Comparison of ENCODE assay signal across 8 cellular contexts in genomic region chr9:131590907-131591844, GRCh38. TPM values are rescaled to one million over a fixed set of nuclear protein-coding genes. Genes with fewer than 3 reads are reported as not detected.
DNase-seq lines count a peak whose midpoint lies in the region; ATAC-seq and TF ChIP-seq lines count a peak whose summit lies in the region.

No MANE protein-coding gene starts in this region.

- H3K4me1 Mint-ChIP-seq in naive thymus-derived CD4-positive, alpha-beta T cell = peaks cover 18 to 36% (median 33%) of the 10 kb centered on the region in 7 donors

- peak; percentile 80 for TF ChIP-seq CTCF in OCI-LY3 (IDR thresholded peaks at IDR 0.05; ENCODE audit: low read depth, low read length)

- CTCF ChIA-PET in naive thymus-derived CD4-positive, alpha-beta T cell (lab: Charles Lee) = interaction anchor here (0.7 to 3.6 kb wide), 17 partner anchors 12 to 164 kb away, joined by 3 to 40 read pairs (median 5); partner anchors contain the start of gene RAPGEF1

- no peaks in the 10 kb centered on the region for H3K4me1 ChIP-seq in OCI-LY3 (ENCODE audit: low read length)
- peaks cover 12 to 19% of the 10 kb centered on the region in 2 donors for H3K4me1 ChIP-seq in naive thymus-derived CD4-positive, alpha-beta T cell (ENCODE audit: control insufficient read depth in 2 of 2, insufficient read depth in 2 of 2, low read length in 2 of 2)

- H3K4me3 Mint-ChIP-seq in naive thymus-derived CD4-positive, alpha-beta T cell = peak overlapping the region in 2 of 10 donors; percentile 13 to 31

- peaks cover 5% of the 10 kb centered on the region; the same call in 1 of the 2 replicates for H4K20me1 ChIP-seq in OCI-LY3 (ENCODE audit: insufficient read depth, low read length)

- H3K27me3 Mint-ChIP-seq in naive thymus-derived CD4-positive, alpha-beta T cell = no peaks in the 10 kb centered on the region

- H3K9me3 ChIP-seq in OCI-LY3 (ENCODE audit: insufficient read depth, low read length) = no peaks in the 10 kb centered on the region
- no peaks in the 10 kb centered on the region for H3K9me3 ChIP-seq in naive thymus-derived CD4-positive, alpha-beta T cell (ENCODE audit: control insufficient read depth in 2 of 3, low read length in 3 of 3)

- H3K27ac ChIP-seq in OCI-LY3 (ENCODE audit: low read length) (peak overlapping the region; percentile 28; the same call in 1 of the 2 replicates), epithelial cell of prostate (no peak overlapping the region)
- H3K27ac ChIP-seq in naive thymus-derived CD4-positive, alpha-beta T cell (ENCODE audit: low read depth, low read length) = no peak overlapping the region

- no peak overlapping the region for H2AFZ ChIP-seq in OCI-LY3 (ENCODE audit: low read depth, low read length)

- POLR2A ChIA-PET in naive thymus-derived CD4-positive, alpha-beta T cell (lab: Charles Lee) = interaction anchor here (0.6 to 3.3 kb wide), 6 partner anchors 77 to 156 kb away, joined by 3 to 18 read pairs (median 4); no protein-coding TSS in a partner anchor

- peaks cover 0 to 1% (median 0%) of the 10 kb centered on the region in 11 donors for H3K9me3 Mint-ChIP-seq in naive thymus-derived CD4-positive, alpha-beta T cell

- H3K79me2 ChIP-seq in OCI-LY3 (ENCODE audit: low read length) = peaks cover 10% of the 10 kb centered on the region; the same call in 1 of the 2 replicates

- H3K4me2 ChIP-seq in OCI-LY3 (ENCODE audit: low read length) = no peak overlapping the region

- no peak overlapping the region for H3K4me3 ChIP-seq in OCI-LY3 (ENCODE audit: low read length)
- H3K4me3 ChIP-seq in naive thymus-derived CD4-positive, alpha-beta T cell (ENCODE audit: low read length) = no peak overlapping the region

- intact Hi-C loops in naive thymus-derived CD4-positive, alpha-beta T cell (cut with micrococcal nuclease) = loop anchor here (1.0 to 2.0 kb wide), 5 partner anchors 78 to 241 kb away; partner anchors contain the start of gene RAPGEF1 (in 1 of the 2)

- H3K27ac Mint-ChIP-seq in naive thymus-derived CD4-positive, alpha-beta T cell = peak overlapping the region; percentile 18 to 90 (median 60)

- H3K27me3 ChIP-seq in OCI-LY3 (ENCODE audit: low read depth, low read length) = no peaks in the 10 kb centered on the region
- no peaks in the 10 kb centered on the region for H3K27me3 ChIP-seq in naive thymus-derived CD4-positive, alpha-beta T cell (ENCODE audit: control insufficient read depth in 2 of 2, insufficient read depth in 2 of 2, low read length in 2 of 2)

- no peak overlapping the region for H3K9ac ChIP-seq in OCI-LY3 (ENCODE audit: low read length)

- peaks cover 84% of the 10 kb centered on the region for H3K36me3 ChIP-seq in OCI-LY3 (replicated peaks; ENCODE audit: low read depth, low read length)
- peaks cover 0 to 42% (median 6%) of the 10 kb centered on the region in 3 experiments for H3K36me3 ChIP-seq in naive thymus-derived CD4-positive, alpha-beta T cell (ENCODE audit: control insufficient read depth in 2 of 3, insufficient read depth in 3 of 3, low read length in 3 of 3)

- DNase-seq in DMS153 (lab: John Stamatoyannopoulos, UW) (peak; percentile 66), HT-29 (ENCODE audit: low spot score) (peak; percentile 90), activated T-cell treated with anti-CD3 and anti-CD28 coated beads for 24 hours (ENCODE audit: low read depth) (peak; percentile 69), epithelial cell of prostate (ENCODE audit: low read depth, low spot score) (peak; percentile 18)
- DNase-seq in naive thymus-derived CD4-positive, alpha-beta T cell = peak; percentile 50 to 78 (median 68)
- DNase-seq in stimulated activated CD8-positive, alpha-beta memory T cell treated with anti-CD3 and anti-CD28 coated beads, Interleukin-7, amount 100 ng/mL, for 48 hours (ENCODE audit: extremely low read depth in 1 of 2, low read depth in 1 of 2) = peak; percentile 57 to 59

- peaks cover 0 to 23% (median 4%) of the 10 kb centered on the region in 5 donors for H3K36me3 Mint-ChIP-seq in naive thymus-derived CD4-positive, alpha-beta T cell

- peak; percentile 95 for ATAC-seq in naive thymus-derived CD4-positive, alpha-beta T cell
- no peak for ATAC-seq in HG02885 (IDR thresholded peaks at IDR 0.05; ENCODE audit: poor library complexity, unreplicated experiment)

RNA-seq across cellular contexts. Expression of gene PRRT1B, which starts 45.9 kb away (rescaled TPM):
- 0.10 and 0.23 TPM in 2 replicates for total RNA-seq in HT-29 (2014; rRNA removed; shearing (Covaris generic))
- total RNA-seq in naive thymus-derived CD4-positive, alpha-beta T cell = not detected
- not detected for polyA plus RNA-seq in naive thymus-derived CD4-positive, alpha-beta T cell

Comparison
In these comparisons a context has a peak if more than half of its experiments do, and no peak if none do; other contexts are left out.
1. DNase-seq: peak in every context shown above with its lines; median percentile 90 in HT-29; 69 in activated T-cell treated with anti-CD3 and anti-CD28 coated beads for 24 hours; 68 in naive thymus-derived CD4-positive, alpha-beta T cell; 66 in DMS153; 58 in stimulated activated CD8-positive, alpha-beta memory T cell treated with anti-CD3 and anti-CD28 coated beads, Interleukin-7, amount 100 ng/mL, for 48 hours; 18 in epithelial cell of prostate.